In genomic region chr21:45108808-45109800, GRCh38 we compare ENCODE assay signal across 12 cellular contexts. TPM values are rescaled to one million over a fixed set of nuclear protein-coding genes. Genes with fewer than 3 reads are reported as not detected.
DNase-seq lines count a peak whose midpoint lies in the region; ATAC-seq and TF ChIP-seq lines count a peak whose summit lies in the region.
"Had no signal": no experiment of that assay in that cellular context is flagged by ENCODE, and none has a peak within 500 bp of the region (broad histone marks: within the 10 kb centered on the region; RNA-seq: fewer than 3 reads in every experiment).

No MANE protein-coding gene starts in this region.

- H3K27me3 Mint-ChIP-seq in activated naive CD8-positive, alpha-beta T cell treated with anti-CD3 and anti-CD28 coated beads for 36 hours, result no peaks in the 10 kb centered on the region
- H3K27me3 Mint-ChIP-seq in MCF 10A (ENCODE audit: insufficient read depth, unreplicated experiment), result no peaks in the 10 kb centered on the region

- ATAC-seq in HG03045 (IDR thresholded peaks at IDR 0.05; ENCODE audit: unreplicated experiment) (no peak), HG03280 (IDR thresholded peaks at IDR 0.05; ENCODE audit: unreplicated experiment) (no peak), GM21717 (IDR thresholded peaks at IDR 0.05; ENCODE audit: unreplicated experiment) (no peak)

- no peaks in the 10 kb centered on the region for H3K36me3 ChIP-seq in GM06990 (ENCODE audit: control insufficient read depth, insufficient read depth, low read length)
- H3K36me3 ChIP-seq: esophagus squamous epithelium had no signal

- CTCF ChIA-PET in MCF 10A (lab: Yijun Ruan, JAX), result interaction anchor here (1.2 kb wide), 1 partner anchor 19 kb away, joined by 4 read pairs; no protein-coding TSS in a partner anchor

- POLR2A ChIA-PET in MCF 10A (lab: Yijun Ruan, JAX), result interaction anchor here (0.6 kb wide), 1 partner anchor 229 kb away, joined by 3 read pairs; no protein-coding TSS in a partner anchor

- no peak for TF ChIP-seq CTCF in GM06990 (IDR thresholded peaks at IDR 0.05; ENCODE audit: insufficient read depth, low read length, poor library complexity, severe bottlenecking)
- TF ChIP-seq CTCF in HL-60 (IDR thresholded peaks at IDR 0.05; ENCODE audit: insufficient read depth, low read length), result no peak
- TF ChIP-seq CTCF in MCF 10A (IDR thresholded peaks at IDR 0.05; ENCODE audit: unreplicated experiment), result no peak

- H3K36me3 Mint-ChIP-seq in activated naive CD8-positive, alpha-beta T cell treated with anti-CD3 and anti-CD28 coated beads for 36 hours, result peaks cover 31% of the 10 kb centered on the region
- no peaks in the 10 kb centered on the region for H3K36me3 Mint-ChIP-seq in MCF 10A (ENCODE audit: insufficient read depth, unreplicated experiment)

- H3K27me3 ChIP-seq in GM06990 (replicated peaks; ENCODE audit: control insufficient read depth, insufficient read depth, low read length) (no peaks in the 10 kb centered on the region), HL-60 (ENCODE audit: insufficient read depth, poor library complexity, severe bottlenecking) (no peaks in the 10 kb centered on the region)
- H3K27me3 ChIP-seq: esophagus squamous epithelium had no signal

- peak overlapping the region; percentile 92 for H3K27ac Mint-ChIP-seq in activated naive CD8-positive, alpha-beta T cell treated with anti-CD3 and anti-CD28 coated beads for 36 hours
- H3K27ac Mint-ChIP-seq in MCF 10A (ENCODE audit: low read depth, unreplicated experiment), result no peak overlapping the region

- H3K4me1 Mint-ChIP-seq in activated naive CD8-positive, alpha-beta T cell treated with anti-CD3 and anti-CD28 coated beads for 36 hours, result peaks cover 80% of the 10 kb centered on the region
- H3K4me1 Mint-ChIP-seq in MCF 10A (ENCODE audit: insufficient read depth, unreplicated experiment), result peaks cover 9% of the 10 kb centered on the region

- peaks cover 2% of the 10 kb centered on the region for H3K9me3 Mint-ChIP-seq in activated naive CD8-positive, alpha-beta T cell treated with anti-CD3 and anti-CD28 coated beads for 36 hours
- H3K9me3 Mint-ChIP-seq in MCF 10A (ENCODE audit: unreplicated experiment), result no peaks in the 10 kb centered on the region

- BruUV-seq in MCF 10A (replicated peaks; lab: Mats Ljungman, UMichigan), result no TSS peak

- H3K4me3 Mint-ChIP-seq in activated naive CD8-positive, alpha-beta T cell treated with anti-CD3 and anti-CD28 coated beads for 36 hours, result peak overlapping the region; percentile 72
- no peak overlapping the region for H3K4me3 Mint-ChIP-seq in MCF 10A (ENCODE audit: unreplicated experiment)

- peak overlapping the region; percentile 2; the same call in 1 of the 2 replicates for H3K27ac ChIP-seq in HL-60 (replicated peaks)

- intact Hi-C loops in posterior vena cava (cut with DNase I) (no loop called here), MCF 10A (cut with micrococcal nuclease) (no loop called here)

- DNase-seq in GM06990 (ENCODE audit: extremely low read depth, insufficient read length) (no peak), HL-60 (ENCODE audit: low read depth in 1 of 2, low spot score in 1 of 2) (no peak), posterior vena cava (ENCODE audit: low spot score) (peak; percentile 63), MCF 10A (ENCODE audit: unreplicated experiment) (no peak)
- peak; percentile 43 for DNase-seq in activated naive CD8-positive, alpha-beta T cell treated with anti-CD3 and anti-CD28 coated beads for 36 hours
- DNase-seq: DMS153, esophagus squamous epithelium, NCI-H774, occipital lobe had no signal

- peak overlapping the region; percentile 29; the same call in 1 of the 2 replicates for H3K4me3 ChIP-seq in GM06990 (replicated peaks; ENCODE audit: low read depth, low read length)
- no peak overlapping the region for H3K4me3 ChIP-seq in HL-60 (replicated peaks; ENCODE audit: insufficient read depth, low read length)

RNA-seq across cellular contexts. Expression of gene ADARB1, which starts 34.7 kb away (rescaled TPM):
- 10 to 100 TPM; 39.6 to 41.9 TPM for total RNA-seq in activated naive CD8-positive, alpha-beta T cell treated with anti-CD3 and anti-CD28 coated beads for 36 hours
- total RNA-seq in posterior vena cava, result 10 to 100 TPM; 72.4 to 85.6 TPM
- total RNA-seq in MCF 10A (2022), result 18.1 and 19.4 TPM in 2 replicates

Comparison
In these comparisons a context has a peak if more than half of its experiments do, and no peak if none do; other contexts are left out.
1. DNase-seq: peak in activated naive CD8-positive, alpha-beta T cell treated with anti-CD3 and anti-CD28 coated beads for 36 hours (single experiment) and posterior vena cava (single experiment); none in GM06990 (single experiment), HL-60 (0 of 2) and MCF 10A (single experiment).